Comparison of ENCODE assay signal across 1 cellular context in the genomic region with DNA sequence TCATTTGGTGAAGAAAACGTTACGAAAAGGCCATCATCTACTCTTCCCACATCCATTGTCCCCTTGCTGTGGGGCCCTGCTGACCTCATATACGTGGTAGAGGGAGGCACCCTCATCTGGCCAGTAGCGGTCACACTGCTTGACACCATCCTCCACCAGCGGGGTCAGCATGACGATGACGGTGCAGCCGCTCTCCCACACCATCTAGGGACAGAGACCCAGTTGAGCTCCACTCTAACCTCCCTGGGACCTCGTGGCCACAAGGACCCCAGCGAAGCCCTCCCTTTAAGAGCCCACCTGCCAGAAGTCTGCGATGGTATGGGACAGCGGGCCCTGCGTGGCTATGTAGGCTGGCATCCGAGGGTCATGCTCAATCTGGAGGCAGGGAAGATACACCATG.
TF ChIP-seq lines count a peak whose summit lies in the region.

No MANE protein-coding gene starts in this region.

TF ChIP-seq in H1, 55 proteins besides CTCF, POLR2A, EP300 and RAD21:
- no peak for TF ChIP-seq SUZ12 (IDR thresholded peaks at IDR 0.05; ENCODE audit: low read length)
- TF ChIP-seq SP4 (IDR thresholded peaks at IDR 0.05; ENCODE audit: low read length): no peak
- no peak for TF ChIP-seq SIN3A (conservative IDR thresholded peaks at IDR 0.05 in 1 of 2, IDR thresholded peaks at IDR 0.05 in 1 of 2; ENCODE audit: low read depth in 1 of 2, low read length in 2 of 2)
- TF ChIP-seq GABPA (IDR thresholded peaks at IDR 0.05; ENCODE audit: borderline replicate concordance, insufficient read depth, low read length): no peak
- no peak for TF ChIP-seq TBP (IDR thresholded peaks at IDR 0.05; ENCODE audit: low read depth, low read length)
- TF ChIP-seq SP2 (IDR thresholded peaks at IDR 0.05; ENCODE audit: low read length): no peak
- no peak for TF ChIP-seq HDAC2 (IDR thresholded peaks at IDR 0.05; ENCODE audit: borderline replicate concordance in 1 of 2, low read depth in 2 of 2, low read length in 2 of 2)
- no peak for TF ChIP-seq POLR2AphosphoS5 (IDR thresholded peaks at IDR 0.05; ENCODE audit: low read depth, low read length)
- no peak for TF ChIP-seq HDAC6 (IDR thresholded peaks at IDR 0.05; ENCODE audit: low read depth, low read length)
- TF ChIP-seq CBX5 (IDR thresholded peaks at IDR 0.05; ENCODE audit: low read depth, low read length): no peak
- TF ChIP-seq BCL11A (IDR thresholded peaks at IDR 0.05; ENCODE audit: low read depth in 2 of 2, low read length in 2 of 2): no peak
- no peak for TF ChIP-seq CEBPB (IDR thresholded peaks at IDR 0.05; ENCODE audit: low read depth, low read length)
- TF ChIP-seq CTBP2 (IDR thresholded peaks at IDR 0.05; ENCODE audit: borderline replicate concordance, insufficient read depth, insufficient read length, low read length): no peak
- TF ChIP-seq SAP30 (IDR thresholded peaks at IDR 0.05; ENCODE audit: insufficient read depth, insufficient replicate concordance, low read length): no peak
- no peak for TF ChIP-seq RNF2 (IDR thresholded peaks at IDR 0.05; ENCODE audit: borderline replicate concordance, low read depth, low read length, missing control alignments, poor library complexity, severe bottlenecking)
